9 cellular contexts compared by ENCODE assay signal in genomic region chr1:66275601-66276023, GRCh38.
DNase-seq lines count a peak whose midpoint lies in the region; ATAC-seq and TF ChIP-seq lines count a peak whose summit lies in the region.
"Had no signal": no experiment of that assay in that cellular context is flagged by ENCODE, and none has a peak within 500 bp of the region (broad histone marks: within the 10 kb centered on the region; RNA-seq: fewer than 3 reads in every experiment).

No MANE protein-coding gene starts in this region.

- WGBS in lung, 2 donors, result 30 to 41% methylated on average over 5 of the region's 5 CpGs
- 70 to 72% methylated on average over 5 of the region's 5 CpGs for WGBS in testis, 2 donors

- H3K4me3 ChIP-seq in lung (no peak overlapping the region), testis (no peak overlapping the region)

- peaks cover 0 to 4% of the 10 kb centered on the region in 2 donors for H3K9me3 Mint-ChIP-seq in activated naive CD4-positive, alpha-beta T cell treated with anti-CD3 and anti-CD28 coated beads, Interleukin-2, amount 50 U/mL, for 72 hours

- peak; percentile 36 for DNase-seq in activated naive CD4-positive, alpha-beta T cell treated with Interleukin-2 at 50 U/mL for 16 hours
- DNase-seq in activated naive CD4-positive, alpha-beta T cell treated with anti-CD3 and anti-CD28 coated beads, Interleukin-2, amount 50 U/mL, for 16 hours, result no peak
- no peak for DNase-seq in activated naive CD4-positive, alpha-beta T cell treated with anti-CD3 and anti-CD28 coated beads, Interleukin-2, amount 50 U/mL, for 72 hours (ENCODE audit: low spot score in 2 of 2)
- DNase-seq in lung (ENCODE audit: low spot score) (no peak), testis (peak; percentile 36), NCI-H524 treated with DMSO at 0.1 percent for 48 hours (lab: John Stamatoyannopoulos, UW) (no peak)
- DNase-seq: NCI-H1694 had no signal

- ATAC-seq in activated naive CD4-positive, alpha-beta T cell treated with anti-CD3 and anti-CD28 coated beads, Interleukin-2, amount 50 U/mL, for 72 hours, result peak; percentile 21 to 25
- ATAC-seq in lung (ENCODE audit: insufficient read depth, low FRiP score) (no peak), HG02938 (IDR thresholded peaks at IDR 0.05; ENCODE audit: unreplicated experiment) (no peak), HG03097 (IDR thresholded peaks at IDR 0.05; ENCODE audit: low FRiP score, unreplicated experiment) (no peak)

- H3K27me3 ChIP-seq in lung (ENCODE audit: control insufficient read depth, insufficient read depth), result no peaks in the 10 kb centered on the region
- H3K27me3 ChIP-seq in testis, result no peaks in the 10 kb centered on the region

- intact Hi-C loops in testis (cut with DNase I; ENCODE audit: low total_unique reads), result no loop called here

- H3K36me3 ChIP-seq in lung (ENCODE audit: control insufficient read depth in 2 of 2, insufficient read depth in 2 of 2, low read length in 2 of 2), result no peaks in the 10 kb centered on the region
- H3K36me3 ChIP-seq in testis (ENCODE audit: low read depth, missing control alignments), result no peaks in the 10 kb centered on the region

- H3K36me3 Mint-ChIP-seq in activated naive CD4-positive, alpha-beta T cell treated with anti-CD3 and anti-CD28 coated beads, Interleukin-2, amount 50 U/mL, for 72 hours, result peaks cover 5 to 7% of the 10 kb centered on the region in 2 donors

- H3K9me3 ChIP-seq in lung (ENCODE audit: control insufficient read depth in 2 of 2, insufficient read depth in 1 of 2, low read length in 1 of 2), result no peaks in the 10 kb centered on the region
- H3K9me3 ChIP-seq in testis, result no peaks in the 10 kb centered on the region

- no peak for TF ChIP-seq CTCF in lung (IDR thresholded peaks at IDR 0.05; ENCODE audit: control extremely low read depth, extremely low read depth)
- TF ChIP-seq CTCF in testis (IDR thresholded peaks at IDR 0.05), result no peak

- peak overlapping the region; percentile 88 to 92 for H3K27ac Mint-ChIP-seq in activated naive CD4-positive, alpha-beta T cell treated with anti-CD3 and anti-CD28 coated beads, Interleukin-2, amount 50 U/mL, for 72 hours

- H3K4me1 ChIP-seq in lung (ENCODE audit: control insufficient read depth in 2 of 2, insufficient read depth in 2 of 2, low read length in 2 of 2), result peaks cover 9 to 18% of the 10 kb centered on the region in 2 donors
- H3K4me1 ChIP-seq in testis, result peaks cover 22% of the 10 kb centered on the region

- H3K27ac ChIP-seq in lung (ENCODE audit: low read depth in 1 of 2, low read length in 1 of 2), result peak overlapping the region; percentile 45 to 47
- H3K27ac ChIP-seq in testis, result peak overlapping the region in 1 of 2 donors; percentile 43

- TF ChIP-seq POLR2A in testis (IDR thresholded peaks at IDR 0.05), result no peak

Comparison
In these comparisons a context has a peak if more than half of its experiments do, and no peak if none do; other contexts are left out.
1. DNase-seq: peak in activated naive CD4-positive, alpha-beta T cell treated with Interleukin-2 at 50 U/mL for 16 hours (single experiment) and testis (single experiment); none in activated naive CD4-positive, alpha-beta T cell treated with anti-CD3 and anti-CD28 coated beads, Interleukin-2, amount 50 U/mL, for 16 hours (single experiment), activated naive CD4-positive, alpha-beta T cell treated with anti-CD3 and anti-CD28 coated beads, Interleukin-2, amount 50 U/mL, for 72 hours (0 of 2), lung (single experiment) and NCI-H524 treated with DMSO at 0.1 percent for 48 hours (single experiment).
2. ATAC-seq: peak in activated naive CD4-positive, alpha-beta T cell treated with anti-CD3 and anti-CD28 coated beads, Interleukin-2, amount 50 U/mL, for 72 hours (2 of 2); none in lung (single experiment), HG02938 (single experiment) and HG03097 (single experiment).